Comparison of ENCODE assay signal across 9 cellular contexts in the genomic region with DNA sequence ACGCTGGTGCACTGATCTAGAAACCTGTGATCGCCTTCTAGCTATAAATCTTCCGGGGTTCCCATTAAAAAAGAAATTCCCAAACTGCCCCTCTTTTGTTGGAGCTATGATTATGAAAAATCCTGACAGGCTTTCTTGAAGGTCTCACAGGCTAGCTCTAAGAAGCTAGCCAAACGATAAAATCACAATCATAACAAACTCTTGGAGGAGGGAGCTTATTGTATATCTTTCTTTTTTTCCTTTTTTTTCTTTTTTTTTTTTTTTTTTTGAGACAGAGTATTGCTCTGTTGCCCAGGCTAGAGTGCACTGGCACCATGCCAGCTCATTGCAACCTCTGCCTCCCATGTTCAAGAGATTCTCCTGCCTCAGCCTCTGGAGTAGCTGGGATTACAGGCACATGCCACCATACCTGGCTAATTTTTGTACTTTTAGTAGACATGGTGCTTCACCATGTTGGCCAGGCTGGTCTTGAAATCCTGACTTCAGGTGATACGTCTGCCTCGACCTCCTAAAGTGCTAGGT.
A peak's percentile ranks its signal among the peaks of the same experiment; 100 is the strongest.
DNase-seq lines count a peak whose midpoint lies in the region; ATAC-seq and TF ChIP-seq lines count a peak whose summit lies in the region.
"Had no signal": no experiment of that assay in that cellular context is flagged by ENCODE, and none has a peak within 500 bp of the region (broad histone marks: within the 10 kb centered on the region; RNA-seq: fewer than 3 reads in every experiment).

No MANE protein-coding gene starts in this region.

- no peak for TF ChIP-seq POLR2A in body of pancreas (IDR thresholded peaks at IDR 0.05)

- ATAC-seq in body of pancreas (no peak), GM21526 (IDR thresholded peaks at IDR 0.05; ENCODE audit: low FRiP score, unreplicated experiment) (no peak), HG03175 (IDR thresholded peaks at IDR 0.05; ENCODE audit: unreplicated experiment) (no peak)

- no peak overlapping the region for H3K9ac ChIP-seq in Loucy (ENCODE audit: low read depth, low read length, poor library complexity, severe bottlenecking)

- H3K9me3 ChIP-seq in Loucy (ENCODE audit: insufficient read depth, low read depth, low read length), result no peaks in the 10 kb centered on the region
- H3K9me3 ChIP-seq in body of pancreas, result no peaks in the 10 kb centered on the region
- no peaks in the 10 kb centered on the region for H3K9me3 ChIP-seq in muscle layer of duodenum (ENCODE audit: control insufficient read depth in 1 of 2, low read length in 2 of 2)

- DNase-seq in ACHN (peak; percentile 37), body of pancreas (peak in 3 of 4 donors; percentile 19 to 42 (median 27)), AG08396 (ENCODE audit: low spot score) (no peak), mesenteric fat pad (ENCODE audit: low spot score) (no peak)
- DNase-seq: NCI-H1417 treated with DMSO at 0.1 percent for 48 hours had no signal

- no peak for TF ChIP-seq CTCF in Loucy (conservative IDR thresholded peaks at IDR 0.05; ENCODE audit: low read length)
- no peak for TF ChIP-seq CTCF in body of pancreas (IDR thresholded peaks at IDR 0.05)

- in situ Hi-C loops in ACHN (cut with HindIII; ENCODE audit: low pct_ligation_motif_present, low pct_unique_long_range_greater_than_20kb, low sequenced_read_pairs), result no loop called here

- peak overlapping the region; percentile 89 for H2AFZ ChIP-seq in Loucy (ENCODE audit: low read length)

- H3K4me1 ChIP-seq in Loucy (ENCODE audit: insufficient read depth, low read length, poor library complexity, severe bottlenecking) (peaks cover 11% of the 10 kb centered on the region), body of pancreas (peaks cover 11% of the 10 kb centered on the region), muscle layer of duodenum (ENCODE audit: control insufficient read depth in 1 of 2, insufficient read depth in 2 of 2, low read length in 2 of 2) (peaks cover 0 to 18% of the 10 kb centered on the region in 2 donors)

- peak overlapping the region in 3 of 4 donors; percentile 50 to 81 (median 59) for H3K27ac ChIP-seq in body of pancreas
- peak overlapping the region; percentile 66 for H3K27ac ChIP-seq in muscle layer of duodenum (ENCODE audit: low read length)

- intact Hi-C loops in body of pancreas (cut with DNase I), result no loop called here

- peak overlapping the region; percentile 47 for H3K4me3 ChIP-seq in Loucy (ENCODE audit: low read length, poor library complexity, severe bottlenecking)
- H3K4me3 ChIP-seq in body of pancreas, result no peak overlapping the region
- no peak overlapping the region for H3K4me3 ChIP-seq in muscle layer of duodenum (ENCODE audit: low read depth in 1 of 2, low read length in 2 of 2)

- peak overlapping the region; percentile 54 for H3K4me2 ChIP-seq in Loucy (ENCODE audit: low read depth, low read length, poor library complexity, severe bottlenecking)

- no peaks in the 10 kb centered on the region for H3F3A ChIP-seq in Loucy (ENCODE audit: low read depth)

- H3K36me3 ChIP-seq in Loucy (ENCODE audit: insufficient read depth, low read length) (no peaks in the 10 kb centered on the region), body of pancreas (replicated peaks in 1 of 2; ENCODE audit: insufficient read depth in 1 of 2, low read depth in 2 of 2) (no peaks in the 10 kb centered on the region), muscle layer of duodenum (ENCODE audit: control insufficient read depth in 1 of 2, insufficient read depth in 2 of 2, low read length in 2 of 2) (peaks cover 0 to 5% of the 10 kb centered on the region in 2 donors)

- WGBS in body of pancreas, 2 donors, result 65 to 69% methylated on average over 6 of the region's 6 CpGs

- no peaks in the 10 kb centered on the region for H3K79me2 ChIP-seq in Loucy (ENCODE audit: insufficient read depth, low read length)

- no peaks in the 10 kb centered on the region for H4K20me1 ChIP-seq in Loucy (ENCODE audit: insufficient read depth, low read length, poor library complexity, severe bottlenecking)

- H3K27me3 ChIP-seq in Loucy (ENCODE audit: insufficient read depth, low read length, poor library complexity, severe bottlenecking) (no peaks in the 10 kb centered on the region), body of pancreas (no peaks in the 10 kb centered on the region), muscle layer of duodenum (ENCODE audit: low read depth, low read length) (no peaks in the 10 kb centered on the region)

- H3K9me2 ChIP-seq in Loucy (replicated peaks; ENCODE audit: low read depth, low read length), result no peaks in the 10 kb centered on the region

Comparison
In these comparisons a context has a peak if more than half of its experiments do, and no peak if none do; other contexts are left out.
1. DNase-seq: peak in ACHN (single experiment) and body of pancreas (3 of 4); none in AG08396 (single experiment) and mesenteric fat pad (single experiment).